26 cellular contexts compared by ENCODE assay signal in the genomic region with DNA sequence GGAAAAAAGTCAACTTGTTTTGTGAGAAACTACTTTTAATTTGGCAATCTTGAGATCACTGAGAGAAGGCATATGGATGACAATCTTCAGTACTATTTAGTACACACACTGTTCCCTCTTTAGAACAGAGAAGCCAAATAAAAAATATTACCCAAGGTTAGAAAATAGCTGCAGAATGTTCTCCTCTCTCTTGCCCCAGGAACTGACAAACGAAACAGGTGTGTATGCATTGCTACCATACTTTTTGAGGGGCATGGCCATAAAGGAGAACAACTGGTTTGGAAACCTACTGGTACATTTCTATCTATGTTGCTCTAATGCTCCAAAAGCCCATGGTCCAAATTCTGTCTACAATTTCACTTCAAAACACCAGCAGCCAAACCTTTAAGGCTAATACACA. TPM values are rescaled to one million over a fixed set of nuclear protein-coding genes. Genes with fewer than 3 reads are reported as not detected.
DNase-seq lines count a peak whose midpoint lies in the region; ATAC-seq, FAIRE-seq and TF ChIP-seq lines count a peak whose summit lies in the region.
"Had no signal": no experiment of that assay in that cellular context is flagged by ENCODE, and none has a peak within 500 bp of the region (broad histone marks: within the 10 kb centered on the region; RNA-seq: fewer than 3 reads in every experiment).

No MANE protein-coding gene starts in this region.

- H3K4me3 ChIP-seq in cardiac muscle cell (no peak overlapping the region), GM12878 (no peak overlapping the region), subcutaneous abdominal adipose tissue (ENCODE audit: low read depth in 1 of 5, low read length in 5 of 5) (no peak overlapping the region), testis (no peak overlapping the region)
- no peak overlapping the region for H3K4me3 ChIP-seq in naive thymus-derived CD4-positive, alpha-beta T cell (ENCODE audit: low read length)
- H3K4me3 ChIP-seq: A549, HAP-1, PC-9, prostate gland, uterus had no signal

- RAD21 ChIA-PET in GM12878 (lab: Charles Lee; ENCODE audit: unreplicated experiment), result interaction anchor here (0.8 to 1.0 kb wide), 3 partner anchors 82 to 166 kb away, joined by 3 read pairs; no protein-coding TSS in a partner anchor

- CTCF ChIA-PET in GM12878 (lab: Yijun Ruan, JAX), result interaction anchor here (1.0 to 2.6 kb wide), 2 partner anchors 176 to 307 kb away, joined by 3 to 11 read pairs; no protein-coding TSS in a partner anchor
- CTCF ChIA-PET in naive thymus-derived CD4-positive, alpha-beta T cell (lab: Charles Lee), result interaction anchor here (0.6 to 1.0 kb wide), 2 partner anchors 156 to 307 kb away, joined by 3 read pairs; no protein-coding TSS in a partner anchor

- H3K27me3 Mint-ChIP-seq in naive thymus-derived CD4-positive, alpha-beta T cell, result no peaks in the 10 kb centered on the region
- H3K27me3 Mint-ChIP-seq: activated naive CD8-positive, alpha-beta T cell; naive B cell; stimulated activated naive B cell treated with anti-CD40 and anti-IgM and Interleukin-4, amounts not matched to agents 10 μg/mL and 1 μg/mL and 100 μg/mL, for 72 hours had no signal

- no TSS peak for BruUV-seq in GM12878 (replicated peaks; lab: Mats Ljungman, UMichigan)

- in situ Hi-C loops in GM12878 (cut with MboI), result loop anchor here (5.0 to 25.0 kb wide), 2 partner anchors 305 to 615 kb away; no protein-coding TSS in a partner anchor

- no peaks in the 10 kb centered on the region for H3K9me3 ChIP-seq in cardiac muscle cell (ENCODE audit: low read depth)
- H3K9me3 ChIP-seq in GM12878 (replicated peaks; ENCODE audit: control insufficient read depth, insufficient read depth, low read length), result no peaks in the 10 kb centered on the region
- H3K9me3 ChIP-seq in naive thymus-derived CD4-positive, alpha-beta T cell (ENCODE audit: control insufficient read depth in 2 of 3, low read length in 3 of 3), result no peaks in the 10 kb centered on the region
- no peaks in the 10 kb centered on the region for H3K9me3 ChIP-seq in subcutaneous abdominal adipose tissue (ENCODE audit: control insufficient read depth in 5 of 5, low read length in 5 of 5)
- no peaks in the 10 kb centered on the region for H3K9me3 ChIP-seq in testis
- H3K9me3 ChIP-seq: A549, HAP-1, prostate gland, uterus had no signal

- DNase-seq in cardiac muscle cell (ENCODE audit: low read depth in 1 of 2, low spot score in 1 of 2) (no peak), Right ventricle myocardium inferior (ENCODE audit: missing footprints) (no peak), GM12878 (ENCODE audit: low read depth, low spot score) (no peak), NCI-H2196 treated with DMSO at 0.1 percent for 48 hours (lab: John Stamatoyannopoulos, UW; ENCODE audit: unreplicated experiment) (no peak), testis (no peak), GM19238 (ENCODE audit: insufficient read length, low spot score) (no peak)
- DNase-seq in naive thymus-derived CD4-positive, alpha-beta T cell, result no peak
- DNase-seq: DMS53; KBM-7; naive B cell; NCI-H2029 treated with DMSO at 0.1 percent for 48 hours; NCI-H2227 treated with DMSO at 0.1 percent for 48 hours; NCI-H526; occipital lobe; PC-9; SHP77; stimulated activated naive B cell treated with anti-CD40 and anti-IgM and Interleukin-4, amounts not matched to agents 10 μg/mL and 1 μg/mL and 100 μg/mL, for 72 hours; uterus had no signal

- no peak for ATAC-seq in Right ventricle myocardium inferior
- peak; percentile 24 for ATAC-seq in GM12878
- ATAC-seq in naive thymus-derived CD4-positive, alpha-beta T cell, result no peak
- ATAC-seq: A549, left lobe of liver had no signal

- SMC1A ChIA-PET in GM12878 (lab: Charles Lee; ENCODE audit: uncharacterized antibody, unreplicated experiment), result interaction anchor here (1.4 kb wide), 1 partner anchor 9 kb away, joined by 4 read pairs; no protein-coding TSS in a partner anchor

- no peak overlapping the region for H3K4me3 Mint-ChIP-seq in naive thymus-derived CD4-positive, alpha-beta T cell
- H3K4me3 Mint-ChIP-seq: activated naive CD8-positive, alpha-beta T cell had no signal

- peaks cover 0 to 17% (median 10%) of the 10 kb centered on the region in 5 donors for H3K36me3 Mint-ChIP-seq in naive thymus-derived CD4-positive, alpha-beta T cell

- TF ChIP-seq CTCF in cardiac muscle cell (IDR thresholded peaks at IDR 0.05; ENCODE audit: low read depth, low read length) (no peak), GM12878 (IDR thresholded peaks at IDR 0.05 in 2 of 3, conservative IDR thresholded peaks at IDR 0.05 in 1 of 3; ENCODE audit: control insufficient read depth in 2 of 3, extremely low read depth in 1 of 3, insufficient read depth in 1 of 3, low read depth in 3 of 3, low read length in 3 of 3) (no peak), testis (IDR thresholded peaks at IDR 0.05) (no peak)

- POLR2A ChIA-PET in GM12878 (lab: Charles Lee), result interaction anchor here (0.6 kb wide), 1 partner anchor 139 kb away, joined by 3 read pairs; no protein-coding TSS in a partner anchor
- POLR2A ChIA-PET in naive thymus-derived CD4-positive, alpha-beta T cell (lab: Charles Lee), result interaction anchor here (0.9 to 1.3 kb wide), 2 partner anchors 10 to 87 kb away, joined by 3 to 4 read pairs; a partner anchor contains a TSS

- H3K27ac ChIP-seq in cardiac muscle cell (peak overlapping the region; percentile 57), GM12878 (ENCODE audit: control insufficient read depth, insufficient read depth) (no peak overlapping the region), subcutaneous abdominal adipose tissue (ENCODE audit: low read depth, low read length) (peak overlapping the region; percentile 14), testis (peak overlapping the region in 1 of 2 donors; percentile 53)
- no peak overlapping the region for H3K27ac ChIP-seq in naive thymus-derived CD4-positive, alpha-beta T cell (ENCODE audit: low read depth, low read length)
- H3K27ac ChIP-seq: A549, PC-9, prostate gland, uterus had no signal

- no peak overlapping the region for H3K9ac ChIP-seq in GM12878 (ENCODE audit: control insufficient read depth, insufficient read depth, low read length)
- H3K9ac ChIP-seq in subcutaneous abdominal adipose tissue (ENCODE audit: low read length in 5 of 5), result peak overlapping the region in 1 of 5 donors; percentile 13

- H3K36me3 ChIP-seq in cardiac muscle cell (peaks cover 13% of the 10 kb centered on the region), GM12878 (ENCODE audit: control insufficient read depth in 2 of 2, insufficient read depth in 2 of 2, low read length in 1 of 2) (peaks cover 0 to 10% of the 10 kb centered on the region in 2 experiments; a peak in 2 of 4 replicates), subcutaneous abdominal adipose tissue (ENCODE audit: control insufficient read depth in 5 of 5, insufficient read depth in 5 of 5, low read length in 5 of 5) (peaks cover 3 to 26% (median 12%) of the 10 kb centered on the region in 5 donors), testis (ENCODE audit: low read depth, missing control alignments) (no peaks in the 10 kb centered on the region)
- H3K36me3 ChIP-seq in naive thymus-derived CD4-positive, alpha-beta T cell (ENCODE audit: control insufficient read depth in 2 of 3, insufficient read depth in 3 of 3, low read length in 3 of 3), result peaks cover 0 to 17% (median 14%) of the 10 kb centered on the region in 3 experiments
- H3K36me3 ChIP-seq: prostate gland, uterus had no signal

- H3K4me1 ChIP-seq in cardiac muscle cell (ENCODE audit: low read depth) (peaks cover 36% of the 10 kb centered on the region), GM12878 (ENCODE audit: control insufficient read depth, insufficient read depth, low read length) (peaks cover 4% of the 10 kb centered on the region; the same call in 1 of the 2 replicates), subcutaneous abdominal adipose tissue (ENCODE audit: control insufficient read depth in 5 of 5, insufficient read depth in 5 of 5, low read length in 5 of 5) (peaks cover 0 to 31% (median 27%) of the 10 kb centered on the region in 5 donors), testis (peaks cover 18% of the 10 kb centered on the region)
- H3K4me1 ChIP-seq in naive thymus-derived CD4-positive, alpha-beta T cell (ENCODE audit: control insufficient read depth in 2 of 2, insufficient read depth in 2 of 2, low read length in 2 of 2), result peaks cover 15 to 25% of the 10 kb centered on the region in 2 donors
- H3K4me1 ChIP-seq: uterus had no signal

- H3K27ac Mint-ChIP-seq in naive thymus-derived CD4-positive, alpha-beta T cell, result peak overlapping the region in 5 of 9 donors; percentile 9 to 76 (median 36)

- FAIRE-seq in GM12878 (lab: Jason Lieb, UNC), result no peak
- FAIRE-seq: A549, colon, HTR-8/SVneo had no signal

- no peak for TF ChIP-seq RAD21 in GM12878 (IDR thresholded peaks at IDR 0.05; ENCODE audit: insufficient read depth, low read depth, low read length)

- no peaks in the 10 kb centered on the region for H3K9me3 Mint-ChIP-seq in naive thymus-derived CD4-positive, alpha-beta T cell
- H3K9me3 Mint-ChIP-seq: naive B cell; stimulated activated naive B cell treated with anti-CD40 and anti-IgM and Interleukin-4, amounts not matched to agents 10 μg/mL and 1 μg/mL and 100 μg/mL, for 72 hours had no signal

- peaks cover 20 to 70% (median 61%) of the 10 kb centered on the region in 7 donors for H3K4me1 Mint-ChIP-seq in naive thymus-derived CD4-positive, alpha-beta T cell

- 63% methylated on average over 1 of the region's 1 CpG for WGBS in GM12878 (ENCODE audit: insufficient coverage, insufficient replicate concordance, low lambda C conversion rate, missing lambda C conversion rate)
- 35 to 38% methylated on average over 1 of the region's 1 CpG for WGBS in testis, 2 donors

- no peaks in the 10 kb centered on the region for H4K20me1 ChIP-seq in GM12878 (ENCODE audit: control insufficient read depth, insufficient read depth)

- peaks cover 54% of the 10 kb centered on the region for H3K79me2 ChIP-seq in GM12878 (ENCODE audit: control insufficient read depth, insufficient read depth, low read length)

- TF ChIP-seq POLR2A in GM12878 (IDR thresholded peaks at IDR 0.05; ENCODE audit: low read depth, low read length), result no peak
- no peak for TF ChIP-seq POLR2A in testis (IDR thresholded peaks at IDR 0.05)

- no peak overlapping the region for H2AFZ ChIP-seq in GM12878 (ENCODE audit: control insufficient read depth, low read depth, low read length)
- H2AFZ ChIP-seq: PC-9 had no signal

- TF ChIP-seq EP300 in GM12878 (IDR thresholded peaks at IDR 0.05; ENCODE audit: borderline replicate concordance in 1 of 2, control insufficient read depth in 1 of 2, low read depth in 2 of 2, low read length in 2 of 2), result no peak

- H3K27me3 ChIP-seq in cardiac muscle cell (no peaks in the 10 kb centered on the region), GM12878 (replicated peaks in 1 of 2; ENCODE audit: control insufficient read depth in 2 of 2, insufficient read depth in 2 of 2, low read length in 1 of 2) (no peaks in the 10 kb centered on the region), subcutaneous abdominal adipose tissue (ENCODE audit: control insufficient read depth in 5 of 5, insufficient read depth in 4 of 5, low read length in 5 of 5) (no peaks in the 10 kb centered on the region), testis (no peaks in the 10 kb centered on the region)
- no peaks in the 10 kb centered on the region for H3K27me3 ChIP-seq in naive thymus-derived CD4-positive, alpha-beta T cell (ENCODE audit: control insufficient read depth in 2 of 2, insufficient read depth in 2 of 2, low read length in 2 of 2)
- H3K27me3 ChIP-seq: uterus had no signal

- intact Hi-C loops in Right ventricle myocardium inferior (cut with DNase I) (no loop called here), GM12878 (cut with micrococcal nuclease; ENCODE audit: unreplicated experiment) (no loop called here), testis (cut with DNase I; ENCODE audit: low total_unique reads) (no loop called here)
- intact Hi-C loops in naive thymus-derived CD4-positive, alpha-beta T cell (cut with micrococcal nuclease), result no loop called here

- H3K4me2 ChIP-seq in GM12878 (ENCODE audit: control insufficient read depth, insufficient read depth), result 0 out of 2 replicates have a peak overlapping the region, but pooled peaks have one; percentile 30
- H3K4me2 ChIP-seq: A549, PC-9 had no signal

RNA-seq across cellular contexts. Expression of a gene that starts 5.7 kb away (rescaled TPM):
- 56.2 and 75.6 TPM in 2 replicates for total RNA-seq in cardiac muscle cell
- polyA plus RNA-seq in cardiac muscle cell, result 20.7 and 21.9 TPM in 2 replicates
- total RNA-seq in Right ventricle myocardium inferior, result 48.8 TPM
- 92.8 and 93.7 TPM in 2 replicates for total RNA-seq in GM12878 (2013; cell fraction: nucleolus; rRNA removed)
- total RNA-seq in GM12878 (2014; rRNA removed), result 26.4 and 30.3 TPM in 2 replicates
- 35.9 and 38.9 TPM in 2 replicates for total RNA-seq in GM12878 (2014; rRNA removed; fragmentation: Illumina TruSeq; extraction: Trizol)
- total RNA-seq in GM12878 (2021), result 35.2 and 38.4 TPM in 2 replicates
- polyA plus RNA-seq in GM12878 (2011; ENCODE audit: low read depth), result 7.7 TPM
- polyA plus RNA-seq in GM12878 (2011; rRNA removed), result 23.6 and 28.4 TPM in 2 replicates
- polyA plus RNA-seq in GM12878 (2011; cell fraction: cytosol; rRNA removed), result 8.1 and 10.1 TPM in 2 replicates
- 7.9 and 10.3 TPM in 2 replicates for polyA plus RNA-seq in GM12878 (2011; cell fraction: nucleus; rRNA removed)
- 9.7 and 10.6 TPM in 2 replicates for polyA plus RNA-seq in GM12878 (2012)
- polyA plus RNA-seq in GM12878 (2014; fragmentation: Illumina TruSeq; extraction: Trizol), result 14.6 and 18.8 TPM in 2 replicates
- polyA plus RNA-seq in GM12878 (2014; fragmentation: Nextera tagmentation; extraction: Ambion mirVana), result 10 to 100 TPM in 1 of 2 experiments, 1 to 10 TPM in 1; 5.3 to 13.1 TPM
- polyA plus RNA-seq in GM12878 (2014; rRNA removed), result 12.9 and 14.3 TPM in 2 replicates
- 10 to 100 TPM; 14.3 to 16.2 TPM for polyA plus RNA-seq in GM12878 (2016; fragmentation: Nextera tagmentation; extraction: Ambion mirVana)
- polyA minus RNA-seq in GM12878 (2011; rRNA and poly(A)+ RNA removed), result 38.8 and 47.3 TPM in 2 replicates
- 14.6 and 21.9 TPM in 2 replicates for polyA minus RNA-seq in GM12878 (2011; cell fraction: cytosol; rRNA and poly(A)+ RNA removed)
- polyA minus RNA-seq in GM12878 (2011; cell fraction: nucleus; rRNA and poly(A)+ RNA removed), result 18.4 and 30.1 TPM in 2 replicates
- total RNA-seq in naive thymus-derived CD4-positive, alpha-beta T cell, result 10 to 100 TPM; 52.0 to 64.9 (median 60.4) TPM
- polyA plus RNA-seq in naive thymus-derived CD4-positive, alpha-beta T cell, result 10 to 100 TPM in 1 of 2 donors, 1 to 10 TPM in 1; 9.5 to 15.0 TPM
- total RNA-seq in testis, result 10 to 100 TPM; 71.5 to 90.4 TPM
- polyA plus RNA-seq in testis (ENCODE audit: insufficient read depth, low read depth, low replicate concordance), result 25.9 TPM

RNA-seq across cellular contexts. Expression of a gene that starts 10.1 kb away (rescaled TPM):
- total RNA-seq in cardiac muscle cell, result 19.6 and 20.3 TPM in 2 replicates
- 18.2 and 24.0 TPM in 2 replicates for polyA plus RNA-seq in cardiac muscle cell
- total RNA-seq in Right ventricle myocardium inferior, result 41.9 TPM
- total RNA-seq in GM12878 (2013; cell fraction: nucleolus; rRNA removed), result 38.7 and 39.1 TPM in 2 replicates
- total RNA-seq in GM12878 (2014; rRNA removed), result 22.4 and 24.7 TPM in 2 replicates
- 27.3 and 30.8 TPM in 2 replicates for total RNA-seq in GM12878 (2014; rRNA removed; fragmentation: Illumina TruSeq; extraction: Trizol)
- total RNA-seq in GM12878 (2021), result 17.3 and 19.5 TPM in 2 replicates
- 13.2 TPM for polyA plus RNA-seq in GM12878 (2011; ENCODE audit: low read depth)
- 29.3 and 40.3 TPM in 2 replicates for polyA plus RNA-seq in GM12878 (2011; rRNA removed)
- polyA plus RNA-seq in GM12878 (2011; cell fraction: cytosol; rRNA removed), result 15.0 and 17.9 TPM in 2 replicates
- polyA plus RNA-seq in GM12878 (2011; cell fraction: nucleus; rRNA removed), result 6.3 and 6.7 TPM in 2 replicates
- polyA plus RNA-seq in GM12878 (2012), result 16.2 and 18.0 TPM in 2 replicates
- polyA plus RNA-seq in GM12878 (2014; fragmentation: Illumina TruSeq; extraction: Trizol), result 33.6 and 36.6 TPM in 2 replicates
- polyA plus RNA-seq in GM12878 (2014; fragmentation: Nextera tagmentation; extraction: Ambion mirVana), result 10 to 100 TPM; 16.4 to 19.0 TPM
- 13.3 and 14.8 TPM in 2 replicates for polyA plus RNA-seq in GM12878 (2014; rRNA removed)
- 10 to 100 TPM; 32.9 to 36.0 TPM for polyA plus RNA-seq in GM12878 (2016; fragmentation: Nextera tagmentation; extraction: Ambion mirVana)
- polyA minus RNA-seq in GM12878 (2011; rRNA and poly(A)+ RNA removed), result 29.4 and 39.4 TPM in 2 replicates
- polyA minus RNA-seq in GM12878 (2011; cell fraction: cytosol; rRNA and poly(A)+ RNA removed), result 8.7 and 14.0 TPM in 2 replicates
- 12.3 and 16.1 TPM in 2 replicates for polyA minus RNA-seq in GM12878 (2011; cell fraction: nucleus; rRNA and poly(A)+ RNA removed)
- total RNA-seq in naive thymus-derived CD4-positive, alpha-beta T cell, result 10 to 100 TPM; 47.4 to 88.6 (median 59.5) TPM
- polyA plus RNA-seq in naive thymus-derived CD4-positive, alpha-beta T cell, result 10 to 100 TPM; 58.5 to 74.3 TPM
- total RNA-seq in testis, result 10 to 100 TPM; 62.7 to 63.7 TPM
- 72.3 TPM for polyA plus RNA-seq in testis (ENCODE audit: insufficient read depth, low read depth, low replicate concordance)

Comparison
In these comparisons a context has a peak if more than half of its experiments do, and no peak if none do; other contexts are left out.
1. H3K27ac ChIP-seq: peak in cardiac muscle cell (single experiment) and subcutaneous abdominal adipose tissue (single experiment); none in GM12878 (single experiment) and naive thymus-derived CD4-positive, alpha-beta T cell (single experiment).